Comparison of ENCODE assay signal across 8 cellular contexts in the genomic region with DNA sequence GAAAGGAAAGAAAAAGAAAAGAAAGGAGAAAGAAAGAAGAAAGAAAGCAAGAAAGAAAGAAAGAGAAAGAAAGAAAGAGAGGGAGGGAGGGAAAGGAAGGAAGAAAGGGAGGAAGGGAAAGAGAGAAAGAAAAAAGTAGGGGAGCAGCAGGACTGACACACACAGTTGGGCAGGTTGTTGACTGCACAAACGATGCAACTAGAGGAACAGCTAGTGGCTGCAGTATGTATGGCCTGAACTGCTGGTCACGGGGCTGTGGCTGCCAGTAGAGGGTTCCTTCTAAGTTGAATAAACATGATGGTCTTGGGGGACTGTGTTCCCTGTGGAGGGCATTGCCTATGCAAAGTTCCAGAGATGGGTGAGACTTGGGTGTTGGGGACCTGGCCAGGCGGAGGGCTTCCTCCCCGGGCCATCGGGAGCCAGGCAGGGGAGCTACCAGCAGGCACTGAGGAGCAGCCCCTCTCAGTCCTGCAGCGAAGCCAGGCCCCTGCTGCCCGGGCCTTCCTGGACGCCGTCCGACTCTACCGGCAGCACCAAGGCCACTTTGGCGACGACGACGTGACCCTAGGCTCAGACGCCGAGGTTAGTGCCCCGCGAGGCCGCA. TPM values are rescaled to one million over a fixed set of nuclear protein-coding genes. Genes with fewer than 3 reads are reported as not detected.
DNase-seq lines count a peak whose midpoint lies in the region; ATAC-seq and TF ChIP-seq lines count a peak whose summit lies in the region.

No MANE protein-coding gene starts in this region.

- POLR2A ChIA-PET in BJ (lab: Charles Lee) = no interaction called here

- H3K36me3 ChIP-seq in BJ (ENCODE audit: control insufficient read depth, insufficient read depth, low read length) (no peaks in the 10 kb centered on the region), ascending aorta (no peaks in the 10 kb centered on the region), right lobe of liver (no peaks in the 10 kb centered on the region), vagina (no peaks in the 10 kb centered on the region)

- H3K27ac ChIP-seq in ascending aorta (no peak overlapping the region), right lobe of liver (no peak overlapping the region), vagina (peak overlapping the region; percentile 62)

- 6% methylated on average over 2 of the region's 20 CpGs for WGBS in right lobe of liver (ENCODE audit: insufficient coverage, low coverage, low lambda C conversion rate, missing lambda C conversion rate)

- ATAC-seq in HG02588 (IDR thresholded peaks at IDR 0.05; ENCODE audit: unreplicated experiment) (peak; percentile 12), right lobe of liver (peak in 2 of 4 donors; percentile 6 to 7)

- intact Hi-C loops in ascending aorta (cut with DNase I) (no loop called here), right lobe of liver (cut with DNase I) (no loop called here), vagina (cut with DNase I) (loop anchor here (5.0 kb wide), 1 partner anchor 34 kb away; no protein-coding TSS in a partner anchor)

- TF ChIP-seq CTCF in BJ (IDR thresholded peaks at IDR 0.05; ENCODE audit: insufficient read depth, low read depth, low read length) (no peak), ascending aorta (IDR thresholded peaks at IDR 0.05) (no peak), right lobe of liver (IDR thresholded peaks at IDR 0.05) (no peak), vagina (IDR thresholded peaks at IDR 0.05) (no peak)

- CTCF ChIA-PET in BJ (lab: Yijun Ruan, JAX) = interaction anchor here (1.0 to 1.8 kb wide), 5 partner anchors 10 to 41 kb away, joined by 3 to 7 read pairs (median 3); no protein-coding TSS in a partner anchor

- no peaks in the 10 kb centered on the region for H3K9me3 ChIP-seq in ascending aorta
- H3K9me3 ChIP-seq in right lobe of liver = no peaks in the 10 kb centered on the region
- H3K9me3 ChIP-seq in vagina = no peaks in the 10 kb centered on the region

- H3K27me3 ChIP-seq in BJ (ENCODE audit: control insufficient read depth, insufficient read depth, low read length) (no peaks in the 10 kb centered on the region), ascending aorta (no peaks in the 10 kb centered on the region), right lobe of liver (peaks cover 0 to 9% of the 10 kb centered on the region in 2 donors), vagina (no peaks in the 10 kb centered on the region)

- TF ChIP-seq POLR2A in right lobe of liver (IDR thresholded peaks at IDR 0.05) = no peak
- no peak for TF ChIP-seq POLR2A in vagina (IDR thresholded peaks at IDR 0.05)

- no peak for DNase-seq in BJ (ENCODE audit: low read depth)
- no peak for DNase-seq in ascending aorta (ENCODE audit: low spot score in 2 of 2)
- DNase-seq in right lobe of liver = no peak
- no peak for DNase-seq in vagina (ENCODE audit: extremely low spot score in 2 of 2)
- DNase-seq in cortex of kidney (lab: John Stamatoyannopoulos, UW) = no peak
- no peak for DNase-seq in GM03348 (ENCODE audit: low spot score)
- DNase-seq in NK-92 (lab: John Stamatoyannopoulos, UW; ENCODE audit: unreplicated experiment) = no peak

- H3K4me1 ChIP-seq in ascending aorta (peaks cover 8 to 12% of the 10 kb centered on the region in 2 donors), right lobe of liver (peaks cover 0 to 7% (median 3%) of the 10 kb centered on the region in 4 donors), vagina (peaks cover 11% of the 10 kb centered on the region)

- H3K4me3 ChIP-seq in BJ (ENCODE audit: low read depth, low read length) (peak overlapping the region; percentile 47), ascending aorta (peak overlapping the region; percentile 50 to 64), right lobe of liver (peak overlapping the region; percentile 14 to 43 (median 35)), vagina (peak overlapping the region; percentile 45 to 73)

RNA-seq across cellular contexts. Expression of gene COLGALT1, which starts 16.7 kb away (rescaled TPM):
- polyA plus RNA-seq in BJ (2011; rRNA removed) = 124 and 158 TPM in 2 replicates
- 179 and 281 TPM in 2 replicates for polyA minus RNA-seq in BJ (2011; rRNA and poly(A)+ RNA removed)
- 95.4 TPM for total RNA-seq in ascending aorta
- 10 to 100 TPM; 23.2 to 36.8 (median 31.1) TPM for total RNA-seq in right lobe of liver
- total RNA-seq in vagina = 55.0 TPM

RNA-seq across cellular contexts. Expression of gene PGLS, which starts 27.3 kb away (rescaled TPM):
- 73.4 and 89.2 TPM in 2 replicates for polyA plus RNA-seq in BJ (2011; rRNA removed)
- polyA minus RNA-seq in BJ (2011; rRNA and poly(A)+ RNA removed) = 73.8 and 114 TPM in 2 replicates
- total RNA-seq in ascending aorta = 143 TPM
- total RNA-seq in right lobe of liver = 10 to 100 TPM; 31.7 to 60.0 (median 38.8) TPM
- total RNA-seq in vagina = 134 TPM
